Comparison of ENCODE assay signal across 22 cellular contexts in genomic region chr5:54247226-54247625, GRCh38.
DNase-seq lines count a peak whose midpoint lies in the region; ATAC-seq, FAIRE-seq and TF ChIP-seq lines count a peak whose summit lies in the region.
"Had no signal": no experiment of that assay in that cellular context is flagged by ENCODE, and none has a peak within 500 bp of the region (broad histone marks: within the 10 kb centered on the region; RNA-seq: fewer than 3 reads in every experiment).

No MANE protein-coding gene starts in this region.

- H3K27ac ChIP-seq in heart right ventricle (peak overlapping the region in 4 of 10 donors; percentile 15 to 70 (median 47)), spleen (peak overlapping the region in 6 of 8 donors; percentile 5 to 57 (median 33))
- H3K27ac ChIP-seq: 22Rv1; A549; BLaER1 treated with 17β-estradiol and CSF1 and Interleukin-3, amounts not matched to agents 10 nM and 100 nM; C4-2B had no signal

- H3K27me3 ChIP-seq in heart right ventricle (no peaks in the 10 kb centered on the region), spleen (replicated peaks in 1 of 7) (no peaks in the 10 kb centered on the region)
- H3K27me3 ChIP-seq: BLaER1 treated with 17β-estradiol and CSF1 and Interleukin-3, amounts not matched to agents 10 nM and 100 nM had no signal

- TF ChIP-seq POLR2A in spleen (IDR thresholded peaks at IDR 0.05), result no peak

- peak in 5 of 8 donors; percentile 52 to 76 (median 67) for ATAC-seq in heart right ventricle
- ATAC-seq in left cardiac atrium, result no peak
- no peak for ATAC-seq in omental fat pad (ENCODE audit: low FRiP score)
- ATAC-seq: A549; CD8-positive, alpha-beta T cell had no signal

- no peak for TF ChIP-seq CTCF in heart right ventricle (IDR thresholded peaks at IDR 0.05)
- TF ChIP-seq CTCF in spleen (IDR thresholded peaks at IDR 0.05 in 8 of 11, conservative IDR thresholded peaks at IDR 0.05 in 3 of 11), result no peak
- TF ChIP-seq CTCF in omental fat pad (IDR thresholded peaks at IDR 0.05), result no peak

- no peak for DNase-seq in heart right ventricle
- DNase-seq in left cardiac atrium, result no peak
- peak; percentile 27 for DNase-seq in left kidney (ENCODE audit: low read depth, low spot score)
- DNase-seq in spleen, result no peak
- DNase-seq in dermis blood vessel endothelial cell, result no peak
- no peak for DNase-seq in omental fat pad (ENCODE audit: low spot score)
- DNase-seq: AML-193; Caco-2; Calu3; CD4-positive, alpha-beta T cell; CD8-positive, alpha-beta T cell; DMS79 treated with DMSO at 0.1 percent for 48 hours; GF-D8 had no signal

- H3K36me3 ChIP-seq in heart right ventricle (no peaks in the 10 kb centered on the region), spleen (no peaks in the 10 kb centered on the region)

- H3K4me1 ChIP-seq in heart right ventricle (peaks cover 0 to 92% (median 29%) of the 10 kb centered on the region in 9 donors), spleen (peaks cover 0 to 53% (median 27%) of the 10 kb centered on the region in 6 donors)

- no peaks in the 10 kb centered on the region for H3K9me3 ChIP-seq in heart right ventricle
- H3K9me3 ChIP-seq in spleen, result no peaks in the 10 kb centered on the region
- H3K9me3 ChIP-seq: A549, Caco-2 had no signal

- FAIRE-seq in endometrium (lab: Jason Lieb, UNC), result peak; percentile 70
- FAIRE-seq: A549, D721Med, G401.6, GM12891, GM19239 had no signal

- H3K4me3 ChIP-seq in heart right ventricle (no peak overlapping the region), spleen (no peak overlapping the region)
- H3K4me3 ChIP-seq: A549; BLaER1 treated with 17β-estradiol and CSF1 and Interleukin-3, amounts not matched to agents 10 nM and 100 nM had no signal

- intact Hi-C loops in heart right ventricle (cut with DNase I) (loop anchor here in 8 of 10 donors (5.0 to 10.0 kb wide), 8 partner anchors 65 to 638 kb away; partner anchors contain the start of gene ARL15 (in 1 of the 8)), left cardiac atrium (cut with DNase I) (loop anchor here in 1 of 2 donors (5.0 kb wide), 1 partner anchor 245 kb away; no protein-coding TSS in a partner anchor), spleen (cut with DNase I; ENCODE audit: low total_unique reads) (loop anchor here (5.0 to 10.0 kb wide), 2 partner anchors 180 to 238 kb away; no protein-coding TSS in a partner anchor)

- WGBS in heart right ventricle, 2 donors, result 40 to 49% methylated on average over 5 of the region's 5 CpGs
- 27 to 36% (median 34%) methylated on average over 5 of the region's 5 CpGs for WGBS in spleen, 5 donors

Comparison
In these comparisons a context has a peak if more than half of its experiments do, and no peak if none do; other contexts are left out.
1. ATAC-seq: peak in heart right ventricle (5 of 8); none in left cardiac atrium (0 of 2) and omental fat pad (single experiment).